33 cellular contexts compared by ENCODE assay signal in genomic region chr1:35795295-35795694, GRCh38.
"Had no signal": no experiment of that assay in that cellular context is flagged by ENCODE, and none has a peak within 500 bp of the region (broad histone marks: within the 10 kb centered on the region; RNA-seq: fewer than 3 reads in every experiment).

No MANE protein-coding gene starts in this region.

- H3K4me3 Mint-ChIP-seq: activated CD4-positive, alpha-beta memory T cell treated with anti-CD3 and anti-CD28 coated beads, Interleukin-2, amount 10 ng/mL, durations not matched to agents 7 days and 5 days; activated CD4-positive, alpha-beta T cell treated with anti-CD3 and anti-CD28 coated beads, Interleukin-2, amount 10 ng/mL, durations not matched to agents 7 days and 5 days; activated naive CD4-positive, alpha-beta T cell treated with anti-CD3 and anti-CD28 coated beads for 36 hours; activated naive CD4-positive, alpha-beta T cell treated with anti-CD3 and anti-CD28 coated beads, Interleukin-2, amount 50 U/mL, for 24 hours; activated naive CD8-positive, alpha-beta T cell treated with anti-CD3 and anti-CD28 coated beads, Interleukin-2, amount 10 ng/mL, durations not matched to agents 7 days and 5 days; activated T-cell treated with anti-CD3 and anti-CD28 coated beads, Interleukin-2, amount 50 U/mL, for 4 hours; activated T-helper 17 cell treated with anti-CD3 and anti-CD28 coated beads, Interleukin-2, amount 50 U/mL, for 72 hours; central memory CD8-positive, alpha-beta T cell; dendritic cell treated with granulocyte-macrophage colony-stimulating factor and Interleukin-4, amounts not matched to agents 40 ng/mL and 50 ng/mL, for 4 days; endodermal cell; T-helper 17 cell; T-helper 2 cell treated with Interferon-gamma antibody and Interleukin-4, amounts not matched to agents 5 μg/mL and 100 μg/mL, for 36 hours had no signal

- ATAC-seq: activated T-cell treated with anti-CD3 and anti-CD28 coated beads, Interleukin-2, amount 50 U/mL, for 4 hours; activated T-helper 17 cell treated with anti-CD3 and anti-CD28 coated beads, Interleukin-2, amount 50 U/mL, for 72 hours; esophagus mucosa; foreskin keratinocyte; gastrocnemius medialis; heart left ventricle; T-helper 17 cell had no signal

- H3K4me1 ChIP-seq: foreskin keratinocyte, gastrocnemius medialis had no signal

- H3K36me3 Mint-ChIP-seq: activated naive CD8-positive, alpha-beta T cell treated with anti-CD3 and anti-CD28 coated beads, Interleukin-2, amount 10 ng/mL, durations not matched to agents 7 days and 5 days had no signal

- H3K4me3 ChIP-seq: coronary artery, dorsolateral prefrontal cortex, gastrocnemius medialis, heart left ventricle had no signal

- H3K27ac ChIP-seq: brain microvascular endothelial cell, coronary artery, dorsolateral prefrontal cortex, foreskin keratinocyte, gastrocnemius medialis, heart left ventricle, WERI-Rb-1 had no signal

- H3K4me1 Mint-ChIP-seq: activated CD4-positive, alpha-beta memory T cell treated with anti-CD3 and anti-CD28 coated beads, Interleukin-2, amount 10 ng/mL, durations not matched to agents 7 days and 5 days; activated naive CD4-positive, alpha-beta T cell treated with anti-CD3 and anti-CD28 coated beads, Interleukin-2, amount 50 U/mL, for 24 hours; activated T-helper 17 cell treated with anti-CD3 and anti-CD28 coated beads, Interleukin-2, amount 50 U/mL, for 72 hours; central memory CD8-positive, alpha-beta T cell; endodermal cell; T-helper 17 cell had no signal

- DNase-seq: activated CD4-positive, alpha-beta memory T cell treated with anti-CD3 and anti-CD28 coated beads, Interleukin-2, amount 10 ng/mL, durations not matched to agents 7 days and 5 days; activated CD4-positive, alpha-beta T cell treated with anti-CD3 and anti-CD28 coated beads for 1 hour; activated CD4-positive, alpha-beta T cell treated with anti-CD3 and anti-CD28 coated beads for 4 hours; activated CD4-positive, alpha-beta T cell treated with anti-CD3 and anti-CD28 coated beads, Interleukin-2, amount 10 ng/mL, durations not matched to agents 7 days and 5 days; activated CD4-positive, alpha-beta T cell treated with anti-CD3 and anti-CD28 coated beads, Interleukin-2, amount 50 U/mL, for 4 hours; activated effector memory CD4-positive, alpha-beta T cell treated with Interleukin-2 at 50 U/mL for 16 hours; activated gamma-delta T cell treated with Interleukin-2 at 50 U/mL for 16 hours; activated naive CD4-positive, alpha-beta T cell treated with anti-CD3 and anti-CD28 coated beads for 36 hours; activated naive CD8-positive, alpha-beta T cell treated with anti-CD3 and anti-CD28 coated beads, Interleukin-2, amount 10 ng/mL, durations not matched to agents 7 days and 5 days; activated T-cell treated with anti-CD3 and anti-CD28 coated beads, Interleukin-2, amount 50 U/mL, for 4 hours; amniotic stem cell; anterior cingulate cortex; brain microvascular endothelial cell; dorsolateral prefrontal cortex; effector memory CD4-positive, alpha-beta T cell; endodermal cell; foreskin keratinocyte; gastrocnemius medialis; glutamatergic neuron; heart left ventricle; T-helper 1 cell; T-helper 17 cell; T1000; WERI-Rb-1 had no signal

- FAIRE-seq: astrocyte, bronchial epithelial cell had no signal

- H3K27ac Mint-ChIP-seq: activated CD4-positive, alpha-beta memory T cell treated with anti-CD3 and anti-CD28 coated beads, Interleukin-2, amount 10 ng/mL, durations not matched to agents 7 days and 5 days; activated CD4-positive, alpha-beta T cell treated with anti-CD3 and anti-CD28 coated beads, Interleukin-2, amount 10 ng/mL, durations not matched to agents 7 days and 5 days; activated naive CD4-positive, alpha-beta T cell treated with anti-CD3 and anti-CD28 coated beads for 36 hours; activated naive CD4-positive, alpha-beta T cell treated with anti-CD3 and anti-CD28 coated beads, Interleukin-2, amount 50 U/mL, for 24 hours; activated naive CD8-positive, alpha-beta T cell treated with anti-CD3 and anti-CD28 coated beads, Interleukin-2, amount 10 ng/mL, durations not matched to agents 7 days and 5 days; activated T-helper 17 cell treated with anti-CD3 and anti-CD28 coated beads, Interleukin-2, amount 50 U/mL, for 72 hours; dendritic cell treated with granulocyte-macrophage colony-stimulating factor and Interleukin-4, amounts not matched to agents 40 ng/mL and 50 ng/mL, for 4 days; endodermal cell; T-helper 17 cell; T-helper 2 cell treated with Interferon-gamma antibody and Interleukin-4, amounts not matched to agents 5 μg/mL and 100 μg/mL, for 36 hours had no signal

- H3K27me3 ChIP-seq: brain microvascular endothelial cell, dorsolateral prefrontal cortex, foreskin keratinocyte, gastrocnemius medialis, heart left ventricle had no signal

- H3K27me3 Mint-ChIP-seq: activated CD4-positive, alpha-beta T cell treated with anti-CD3 and anti-CD28 coated beads, Interleukin-2, amount 10 ng/mL, durations not matched to agents 7 days and 5 days; activated naive CD4-positive, alpha-beta T cell treated with anti-CD3 and anti-CD28 coated beads, Interleukin-2, amount 50 U/mL, for 24 hours; activated T-helper 17 cell treated with anti-CD3 and anti-CD28 coated beads, Interleukin-2, amount 50 U/mL, for 72 hours; central memory CD8-positive, alpha-beta T cell; dendritic cell treated with granulocyte-macrophage colony-stimulating factor and Interleukin-4, amounts not matched to agents 40 ng/mL and 50 ng/mL, for 4 days; T-helper 17 cell had no signal

- H3K9me3 Mint-ChIP-seq: activated CD4-positive, alpha-beta memory T cell treated with anti-CD3 and anti-CD28 coated beads, Interleukin-2, amount 10 ng/mL, durations not matched to agents 7 days and 5 days; activated CD4-positive, alpha-beta T cell treated with anti-CD3 and anti-CD28 coated beads, Interleukin-2, amount 10 ng/mL, durations not matched to agents 7 days and 5 days; activated naive CD4-positive, alpha-beta T cell treated with anti-CD3 and anti-CD28 coated beads for 36 hours; activated naive CD4-positive, alpha-beta T cell treated with anti-CD3 and anti-CD28 coated beads, Interleukin-2, amount 50 U/mL, for 24 hours; activated naive CD8-positive, alpha-beta T cell treated with anti-CD3 and anti-CD28 coated beads, Interleukin-2, amount 10 ng/mL, durations not matched to agents 7 days and 5 days; activated T-cell treated with anti-CD3 and anti-CD28 coated beads, Interleukin-2, amount 50 U/mL, for 4 hours; activated T-helper 17 cell treated with anti-CD3 and anti-CD28 coated beads, Interleukin-2, amount 50 U/mL, for 72 hours; central memory CD8-positive, alpha-beta T cell; dendritic cell treated with granulocyte-macrophage colony-stimulating factor and Interleukin-4, amounts not matched to agents 40 ng/mL and 50 ng/mL, for 4 days; endodermal cell; T-helper 2 cell treated with Interferon-gamma antibody and Interleukin-4, amounts not matched to agents 5 μg/mL and 100 μg/mL, for 36 hours had no signal

- H3K36me3 ChIP-seq: brain microvascular endothelial cell, gastrocnemius medialis, heart left ventricle, WERI-Rb-1 had no signal

- H3K9me3 ChIP-seq: gastrocnemius medialis, heart left ventricle had no signal
